In genomic region chrX:107632291-107632690, GRCh38 we compare ENCODE assay signal across 1 cellular context.
TF ChIP-seq lines count a peak whose summit lies in the region.

No MANE protein-coding gene starts in this region.

TF ChIP-seq in GM23338, 12 proteins besides CTCF, POLR2A, EP300 and RAD21 (continued from another document):
- no peak for TF ChIP-seq ZNF462 (CRISPR knock-in tag; IDR thresholded peaks at IDR 0.05)
TF ChIP-seq in GM23338: peak in this region for 0.
